ENCODE assay signal across 1 cellular context in genomic region chr2:216498418-216499413, GRCh38.
A peak's percentile ranks its signal among the peaks of the same experiment; 100 is the strongest.
TF ChIP-seq lines count a peak whose summit lies in the region.

RPL37A (plus strand) TSS chr2:216498844; CDS start chr2:216498875, 31 bp downstream.

TF ChIP-seq in HepG2, 621 proteins besides CTCF, POLR2A, EP300 and RAD21 (continued from another document and continues in another):
- TF ChIP-seq ZNF609 (CRISPR knock-in tag; IDR thresholded peaks at IDR 0.05; ENCODE audit: borderline replicate concordance) (peak; percentile 73; the same call in 1 of the 2 replicates), EED (CRISPR knock-in tag; IDR thresholded peaks at IDR 0.05) (peak; percentile 98), ZHX2 (IDR thresholded peaks at IDR 0.05; ENCODE audit: low read depth) (peak; percentile 82), ZHX2 (CRISPR knock-in tag; IDR thresholded peaks at IDR 0.05; ENCODE audit: borderline replicate concordance) (peak; percentile 22), FOXK2 (IDR thresholded peaks at IDR 0.05) (no peak), ZKSCAN1 (IDR thresholded peaks at IDR 0.05; ENCODE audit: low read length) (no peak; the same call in none of the 2 replicates), ZNF337 (CRISPR knock-in tag; IDR thresholded peaks at IDR 0.05; ENCODE audit: borderline replicate concordance, low read depth) (peak; percentile 83), JUND (CRISPR knock-in tag; IDR thresholded peaks at IDR 0.05) (peak; percentile 82), ZNF230 (CRISPR knock-in tag; IDR thresholded peaks at IDR 0.05) (peak; percentile 98), ZNF720 (CRISPR knock-in tag; IDR thresholded peaks at IDR 0.05) (0 out of 2 replicates have a peak, but pooled peaks have one; percentile 75), GATAD2A (CRISPR knock-in tag; IDR thresholded peaks at IDR 0.05) (peak; percentile 72), E2F5 (CRISPR knock-in tag; conservative IDR thresholded peaks at IDR 0.05) (peak; percentile 72), ATF6 (CRISPR knock-in tag; conservative IDR thresholded peaks at IDR 0.05) (0 out of 2 replicates have a peak, but pooled peaks have one; percentile 30), HMGXB3 (CRISPR knock-in tag; IDR thresholded peaks at IDR 0.05; ENCODE audit: borderline replicate concordance) (peak; percentile 93), NFRKB (IDR thresholded peaks at IDR 0.05) (no peak; the same call in 1 of the 2 replicates), ZNF12 (CRISPR knock-in tag; IDR thresholded peaks at IDR 0.05) (peak; percentile 80), CREB3 (CRISPR knock-in tag; IDR thresholded peaks at IDR 0.05) (0 out of 2 replicates have a peak, but pooled peaks have one; percentile 9), BRD4 (CRISPR knock-in tag; IDR thresholded peaks at IDR 0.05) (peak; percentile 100), KLF15 (CRISPR knock-in tag; IDR thresholded peaks at IDR 0.05; ENCODE audit: borderline replicate concordance) (peak; percentile 51; the same call in 1 of the 2 replicates), MAZ (IDR thresholded peaks at IDR 0.05; ENCODE audit: borderline replicate concordance, low read depth, low read length) (peak; percentile 69; the same call in 1 of the 2 replicates), MAZ (CRISPR knock-in tag; IDR thresholded peaks at IDR 0.05; ENCODE audit: low read depth) (peak; percentile 98), PAX8 (CRISPR knock-in tag; IDR thresholded peaks at IDR 0.05; ENCODE audit: borderline replicate concordance) (peak; percentile 99), CBX2 (IDR thresholded peaks at IDR 0.05; ENCODE audit: low read depth, low read length) (no peak; the same call in 1 of the 2 replicates), CBX2 (CRISPR knock-in tag; IDR thresholded peaks at IDR 0.05; ENCODE audit: low read depth) (no peak), HNRNPH1 (optimal IDR thresholded peaks at IDR 0.05; ENCODE audit: low read depth, low read length) (no peak), ASH2L (IDR thresholded peaks at IDR 0.05; ENCODE audit: insufficient read length, low read depth, low read length) (peak; percentile 99), ZNF264 (CRISPR knock-in tag; IDR thresholded peaks at IDR 0.05) (no peak; the same call in 1 of the 2 replicates), ZNF441 (CRISPR knock-in tag; IDR thresholded peaks at IDR 0.05; ENCODE audit: borderline replicate concordance) (peak; percentile 86; the same call in 1 of the 2 replicates), BHLHE40 (IDR thresholded peaks at IDR 0.05; ENCODE audit: low read length) (peak; percentile 19; the same call in 1 of the 2 replicates), MZF1 (CRISPR knock-in tag; IDR thresholded peaks at IDR 0.05; ENCODE audit: borderline replicate concordance) (0 out of 2 replicates have a peak, but pooled peaks have one; percentile 66), MYPOP (CRISPR knock-in tag; IDR thresholded peaks at IDR 0.05) (peak; percentile 82), SETDB1 (CRISPR knock-in tag; IDR thresholded peaks at IDR 0.05; ENCODE audit: borderline replicate concordance) (no peak), CBX1 (IDR thresholded peaks at IDR 0.05; ENCODE audit: low read depth) (peak; percentile 75), ZNF367 (CRISPR knock-in tag; IDR thresholded peaks at IDR 0.05; ENCODE audit: borderline replicate concordance) (no peak), HNRNPLL (IDR thresholded peaks at IDR 0.05; ENCODE audit: low read depth, low read length, poor library complexity, severe bottlenecking) (peak; percentile 32), ZNF572 (CRISPR knock-in tag; IDR thresholded peaks at IDR 0.05) (peak; percentile 91; the same call in 1 of the 2 replicates), TEF (CRISPR knock-in tag; IDR thresholded peaks at IDR 0.05) (no peak)
